ENCODE assay signal across 1 cellular context in genomic region chr19:595326-596262, GRCh38.
TF ChIP-seq lines count a peak whose summit lies in the region.

No MANE protein-coding gene starts in this region.

TF ChIP-seq in HepG2, 621 proteins besides CTCF, POLR2A, EP300 and RAD21:
- TF ChIP-seq EZH2 (conservative IDR thresholded peaks at IDR 0.05; ENCODE audit: low read depth, low read length) (0 out of 2 replicates have a peak, but pooled peaks have one; percentile 57), NCOA2 (CRISPR knock-in tag; IDR thresholded peaks at IDR 0.05) (no peak), THAP8 (CRISPR knock-in tag; IDR thresholded peaks at IDR 0.05; ENCODE audit: borderline replicate concordance) (no peak), MAFG (CRISPR knock-in tag; IDR thresholded peaks at IDR 0.05) (no peak), MNT (IDR thresholded peaks at IDR 0.05) (no peak), YEATS4 (CRISPR knock-in tag; IDR thresholded peaks at IDR 0.05; ENCODE audit: borderline replicate concordance) (no peak), RBM22 (optimal IDR thresholded peaks at IDR 0.05; ENCODE audit: low read length) (no peak), ZNF563 (CRISPR knock-in tag; IDR thresholded peaks at IDR 0.05) (no peak)
